9 cellular contexts compared by ENCODE assay signal in genomic region chr5:62306494-62307363, GRCh38. TPM values are rescaled to one million over a fixed set of nuclear protein-coding genes. Genes with fewer than 3 reads are reported as not detected.
A peak's percentile ranks its signal among the peaks of the same experiment; 100 is the strongest.
DNase-seq lines count a peak whose midpoint lies in the region; ATAC-seq, FAIRE-seq and TF ChIP-seq lines count a peak whose summit lies in the region.
"Had no signal": no experiment of that assay in that cellular context is flagged by ENCODE, and none has a peak within 500 bp of the region (broad histone marks: within the 10 kb centered on the region; RNA-seq: fewer than 3 reads in every experiment).

No MANE protein-coding gene starts in this region.

- TF ChIP-seq POLR2A in GM12878 (IDR thresholded peaks at IDR 0.05; ENCODE audit: low read depth, low read length): peak; percentile 26; the same call in 1 of the 2 replicates

- POLR2A ChIA-PET in GM12878 (lab: Charles Lee): interaction anchor here (0.6 to 1.5 kb wide), 11 partner anchors 10 to 106 kb away, joined by 3 to 11 read pairs (median 4); partner anchors contain the start of genes DIMT1 and IPO11

- H3K27ac Mint-ChIP-seq in Calu3 (ENCODE audit: unreplicated experiment): peak overlapping the region; percentile 66
- peak overlapping the region; percentile 98 for H3K27ac Mint-ChIP-seq in T-helper 2 cell treated with Interferon-gamma antibody and Interleukin-4, amounts not matched to agents 5 μg/mL and 100 μg/mL, for 36 hours

- H4K20me1 ChIP-seq in GM12878 (ENCODE audit: control insufficient read depth, insufficient read depth): no peaks in the 10 kb centered on the region; the same call in 1 of the 2 replicates

- peaks cover 31% of the 10 kb centered on the region for H3K4me1 Mint-ChIP-seq in Calu3 (ENCODE audit: low read depth, unreplicated experiment)
- H3K4me1 Mint-ChIP-seq in T-helper 2 cell treated with Interferon-gamma antibody and Interleukin-4, amounts not matched to agents 5 μg/mL and 100 μg/mL, for 36 hours (ENCODE audit: low read depth): peaks cover 57% of the 10 kb centered on the region

- H3K27me3 ChIP-seq in GM12878 (replicated peaks in 1 of 2; ENCODE audit: control insufficient read depth in 2 of 2, insufficient read depth in 2 of 2, low read length in 1 of 2): no peaks in the 10 kb centered on the region
- H3K27me3 ChIP-seq in iPS-18a (ENCODE audit: control insufficient read depth, insufficient read depth, low read length): no peaks in the 10 kb centered on the region
- no peaks in the 10 kb centered on the region for H3K27me3 ChIP-seq in skeletal muscle tissue (ENCODE audit: control insufficient read depth in 3 of 3, insufficient read depth in 3 of 3, low read length in 3 of 3)

- peaks cover 34% of the 10 kb centered on the region for H3K36me3 Mint-ChIP-seq in Calu3 (ENCODE audit: insufficient read depth, unreplicated experiment)
- H3K36me3 Mint-ChIP-seq in T-helper 2 cell treated with Interferon-gamma antibody and Interleukin-4, amounts not matched to agents 5 μg/mL and 100 μg/mL, for 36 hours (ENCODE audit: low read depth): peaks cover 42% of the 10 kb centered on the region

- no peaks in the 10 kb centered on the region for H3K9me3 Mint-ChIP-seq in Calu3 (ENCODE audit: low read depth, unreplicated experiment)
- no peaks in the 10 kb centered on the region for H3K9me3 Mint-ChIP-seq in T-helper 2 cell treated with Interferon-gamma antibody and Interleukin-4, amounts not matched to agents 5 μg/mL and 100 μg/mL, for 36 hours

- TF ChIP-seq EP300 in GM12878 (IDR thresholded peaks at IDR 0.05; ENCODE audit: borderline replicate concordance in 1 of 2, control insufficient read depth in 1 of 2, low read depth in 2 of 2, low read length in 2 of 2): no peak

- H3K27ac ChIP-seq in GM12878 (ENCODE audit: control insufficient read depth, insufficient read depth) (peak overlapping the region; percentile 67), iPS-18a (ENCODE audit: low read length) (peak overlapping the region; percentile 64), skeletal muscle tissue (ENCODE audit: low read depth, low read length) (peak overlapping the region; percentile 36)

- no peak for TF ChIP-seq RAD21 in GM12878 (IDR thresholded peaks at IDR 0.05; ENCODE audit: insufficient read depth, low read depth, low read length)

- peak overlapping the region; percentile 37 for H2AFZ ChIP-seq in GM12878 (ENCODE audit: control insufficient read depth, low read depth, low read length)

- H3K4me3 Mint-ChIP-seq in Calu3 (ENCODE audit: low read depth, unreplicated experiment): peak overlapping the region; percentile 87
- peak overlapping the region; percentile 96 for H3K4me3 Mint-ChIP-seq in T-helper 2 cell treated with Interferon-gamma antibody and Interleukin-4, amounts not matched to agents 5 μg/mL and 100 μg/mL, for 36 hours

- CTCF ChIA-PET in Calu3 (lab: Charles Lee) (interaction anchor here (0.9 to 1.3 kb wide), 2 partner anchors 39 to 83 kb away, joined by 3 to 4 read pairs; no protein-coding TSS in a partner anchor), GM12878 (lab: Yijun Ruan, JAX) (interaction anchor here (0.6 to 1.8 kb wide), 8 partner anchors 9 to 82 kb away, joined by 3 to 9 read pairs (median 4); no protein-coding TSS in a partner anchor)

- H3K9ac ChIP-seq in GM12878 (ENCODE audit: control insufficient read depth, insufficient read depth, low read length) (peak overlapping the region; percentile 66), iPS-18a (ENCODE audit: low read length) (peak overlapping the region; percentile 65), skeletal muscle tissue (ENCODE audit: low read depth in 1 of 3, low read length in 3 of 3) (peak overlapping the region; percentile 77 to 84 (median 82))

- SMC1A ChIA-PET in GM12878 (lab: Charles Lee; ENCODE audit: uncharacterized antibody, unreplicated experiment): interaction anchor here (0.6 to 4.1 kb wide), 10 partner anchors 10 to 97 kb away, joined by 3 to 30 read pairs (median 7); partner anchors contain the start of gene DIMT1

- H3K9me3 ChIP-seq in GM12878 (replicated peaks; ENCODE audit: control insufficient read depth, insufficient read depth, low read length) (no peaks in the 10 kb centered on the region), iPS-18a (ENCODE audit: control insufficient read depth, low read depth, low read length) (no peaks in the 10 kb centered on the region), skeletal muscle tissue (ENCODE audit: control insufficient read depth in 3 of 3, low read length in 3 of 3) (no peaks in the 10 kb centered on the region)

- in situ Hi-C loops in GM12878 (cut with MboI): no loop called here

- BruUV-seq in Calu3 (replicated peaks; lab: Mats Ljungman, UMichigan) (no TSS peak), GM12878 (replicated peaks; lab: Mats Ljungman, UMichigan) (no TSS peak)

- RAD21 ChIA-PET in GM12878 (lab: Charles Lee; ENCODE audit: unreplicated experiment): interaction anchor here (0.7 to 4.6 kb wide), 13 partner anchors 10 to 82 kb away, joined by 3 to 17 read pairs (median 4); no protein-coding TSS in a partner anchor

- H3K4me1 ChIP-seq in GM12878 (ENCODE audit: control insufficient read depth, insufficient read depth, low read length) (peaks cover 9% of the 10 kb centered on the region), iPS-18a (ENCODE audit: control insufficient read depth, low read depth, low read length) (peaks cover 6% of the 10 kb centered on the region), skeletal muscle tissue (ENCODE audit: control insufficient read depth in 3 of 3, insufficient read depth in 3 of 3, low read length in 3 of 3) (peaks cover 8 to 14% (median 12%) of the 10 kb centered on the region in 3 donors)

- ATAC-seq in GM21381 (IDR thresholded peaks at IDR 0.05; ENCODE audit: unreplicated experiment): peak; percentile 14
- peak; percentile 55 for ATAC-seq in GM12878

- H3K79me2 ChIP-seq in GM12878 (ENCODE audit: control insufficient read depth, insufficient read depth, low read length): peaks cover 56% of the 10 kb centered on the region

- intact Hi-C loops in Calu3 (cut with micrococcal nuclease; ENCODE audit: unreplicated experiment): loop anchor here (2.0 to 5.0 kb wide), 2 partner anchors 39 to 48 kb away; no protein-coding TSS in a partner anchor
- intact Hi-C loops in GM12878 (cut with micrococcal nuclease; ENCODE audit: unreplicated experiment): loop anchor here (2.0 to 5.0 kb wide), 4 partner anchors 39 to 96 kb away; partner anchors contain the start of gene DIMT1

- H3K36me3 ChIP-seq in GM12878 (ENCODE audit: control insufficient read depth in 2 of 2, insufficient read depth in 2 of 2, low read length in 1 of 2): peaks cover 0 to 4% of the 10 kb centered on the region in 2 experiments; a peak in 1 of 4 replicates
- peaks cover 9% of the 10 kb centered on the region for H3K36me3 ChIP-seq in iPS-18a (ENCODE audit: control insufficient read depth, low read depth, low read length)
- no peaks in the 10 kb centered on the region for H3K36me3 ChIP-seq in skeletal muscle tissue (ENCODE audit: control insufficient read depth in 3 of 3, insufficient read depth in 3 of 3, low read length in 3 of 3)

- peak overlapping the region; percentile 93 for H3K4me3 ChIP-seq in GM12878
- peak overlapping the region; percentile 78 for H3K4me3 ChIP-seq in iPS-18a (ENCODE audit: low read length)
- H3K4me3 ChIP-seq in skeletal muscle tissue (ENCODE audit: low read length in 3 of 3): peak overlapping the region; percentile 77 to 89 (median 86)

- no peak for TF ChIP-seq CTCF in Calu3 (IDR thresholded peaks at IDR 0.05; ENCODE audit: unreplicated experiment)
- no peak for TF ChIP-seq CTCF in GM12878 (IDR thresholded peaks at IDR 0.05 in 2 of 3, conservative IDR thresholded peaks at IDR 0.05 in 1 of 3; ENCODE audit: control insufficient read depth in 2 of 3, extremely low read depth in 1 of 3, insufficient read depth in 1 of 3, low read depth in 3 of 3, low read length in 3 of 3)

- FAIRE-seq in HTR-8/SVneo (lab: Jason Lieb, UNC) (no peak), GM12878 (lab: Jason Lieb, UNC) (no peak)
- FAIRE-seq: islet of Langerhans had no signal

- no peaks in the 10 kb centered on the region for H3K27me3 Mint-ChIP-seq in Calu3 (ENCODE audit: unreplicated experiment)
- no peaks in the 10 kb centered on the region for H3K27me3 Mint-ChIP-seq in T-helper 2 cell treated with Interferon-gamma antibody and Interleukin-4, amounts not matched to agents 5 μg/mL and 100 μg/mL, for 36 hours (ENCODE audit: low read depth)

- peak overlapping the region; percentile 73 for H3K4me2 ChIP-seq in GM12878 (ENCODE audit: control insufficient read depth, insufficient read depth)

- 1% methylated on average over 48 of the region's 71 CpGs for WGBS in GM12878 (ENCODE audit: insufficient coverage, insufficient replicate concordance, low lambda C conversion rate, missing lambda C conversion rate)

- DNase-seq in Calu3 (peak; percentile 42), HTR-8/SVneo (ENCODE audit: insufficient read length, low spot score) (peak; percentile 21), GM12878 (ENCODE audit: low read depth, low spot score) (no peak), NCI-H446 (lab: John Stamatoyannopoulos, UW) (no peak)
- peak; percentile 58 for DNase-seq in T-helper 2 cell treated with Interferon-gamma antibody and Interleukin-4, amounts not matched to agents 5 μg/mL and 100 μg/mL, for 36 hours (ENCODE audit: low spot score)

TF ChIP-seq in GM12878, 131 proteins besides CTCF, POLR2A, EP300 and RAD21 (continues in another document):
- TF ChIP-seq YY1 (IDR thresholded peaks at IDR 0.05; ENCODE audit: low read depth, low read length): peak; percentile 56; the same call in 1 of the 2 replicates
- TF ChIP-seq RAD51 (IDR thresholded peaks at IDR 0.05): no peak
- TF ChIP-seq SIN3A (IDR thresholded peaks at IDR 0.05; ENCODE audit: low read depth, low read length): peak; percentile 42

RNA-seq across cellular contexts. Expression of gene KIF2A, which starts 0.7 kb away (rescaled TPM):
- total RNA-seq in Calu3 (2022): 76.9 and 81.4 TPM in 2 replicates
- total RNA-seq in GM12878 (2013; cell fraction: nucleolus; rRNA removed): 118 and 141 TPM in 2 replicates
- total RNA-seq in GM12878 (2014; rRNA removed): 55.2 and 69.2 TPM in 2 replicates
- 97.3 and 97.9 TPM in 2 replicates for total RNA-seq in GM12878 (2014; rRNA removed; fragmentation: Illumina TruSeq; extraction: Trizol)
- total RNA-seq in GM12878 (2021): 81.0 and 82.1 TPM in 2 replicates
- 31.2 TPM for polyA plus RNA-seq in GM12878 (2011; ENCODE audit: low read depth)
- 78.1 and 121 TPM in 2 replicates for polyA plus RNA-seq in GM12878 (2011; rRNA removed)
- 33.0 and 42.8 TPM in 2 replicates for polyA plus RNA-seq in GM12878 (2011; cell fraction: cytosol; rRNA removed)
- polyA plus RNA-seq in GM12878 (2011; cell fraction: nucleus; rRNA removed): 44.1 and 58.5 TPM in 2 replicates
- 37.7 and 55.1 TPM in 2 replicates for polyA plus RNA-seq in GM12878 (2012)
- 124 and 140 TPM in 2 replicates for polyA plus RNA-seq in GM12878 (2014; fragmentation: Illumina TruSeq; extraction: Trizol)
- polyA plus RNA-seq in GM12878 (2014; fragmentation: Nextera tagmentation; extraction: Ambion mirVana): 10 to 100 TPM; 35.9 to 36.9 TPM
- polyA plus RNA-seq in GM12878 (2014; rRNA removed): 44.2 and 54.3 TPM in 2 replicates
- polyA plus RNA-seq in GM12878 (2016; fragmentation: Nextera tagmentation; extraction: Ambion mirVana): 100 to 1,000 TPM in 1 of 2 experiments, 10 to 100 TPM in 1; 93.1 to 106 TPM
- polyA minus RNA-seq in GM12878 (2011; rRNA and poly(A)+ RNA removed): 73.4 and 117 TPM in 2 replicates
- polyA minus RNA-seq in GM12878 (2011; cell fraction: cytosol; rRNA and poly(A)+ RNA removed): 51.3 and 63.9 TPM in 2 replicates
- polyA minus RNA-seq in GM12878 (2011; cell fraction: nucleus; rRNA and poly(A)+ RNA removed): 35.1 and 43.3 TPM in 2 replicates
- total RNA-seq in skeletal muscle tissue: 30.3 TPM

Comparison
In these comparisons a context has a peak if more than half of its experiments do, and no peak if none do; other contexts are left out.
1. DNase-seq: peak in Calu3 (single experiment), HTR-8/SVneo (single experiment) and T-helper 2 cell treated with Interferon-gamma antibody and Interleukin-4, amounts not matched to agents 5 μg/mL and 100 μg/mL, for 36 hours (single experiment); none in GM12878 (single experiment) and NCI-H446 (0 of 2).
2. Peak in every context shown above with its lines, with median percentiles within 50 percentile points of each other: H3K27ac ChIP-seq, H3K4me3 ChIP-seq and H3K9ac ChIP-seq.